In genomic region chr11:103109818-103110388, GRCh38 we compare ENCODE assay signal across 1 cellular context.
TF ChIP-seq lines count a peak whose summit lies in the region.

No MANE protein-coding gene starts in this region.

TF ChIP-seq in endothelial cell of umbilical vein, 7 proteins besides CTCF, POLR2A, EP300 and RAD21 (continued from another document):
- TF ChIP-seq MAX (IDR thresholded peaks at IDR 0.05; ENCODE audit: insufficient read depth, insufficient read length) = no peak
- TF ChIP-seq MYC (IDR thresholded peaks at IDR 0.05; ENCODE audit: low read depth, low read length) = no peak
- no peak for TF ChIP-seq EZH2 (IDR thresholded peaks at IDR 0.05; ENCODE audit: borderline replicate concordance, low read depth, low read length, severe bottlenecking)
